Comparison of ENCODE assay signal across 23 cellular contexts in genomic region chr4:148955926-148956325, GRCh38.
"Had no signal": no experiment of that assay in that cellular context is flagged by ENCODE, and none has a peak within 500 bp of the region (broad histone marks: within the 10 kb centered on the region; RNA-seq: fewer than 3 reads in every experiment).

No MANE protein-coding gene starts in this region.

- H3K9me3 Mint-ChIP-seq: activated naive CD8-positive, alpha-beta T cell treated with anti-CD3 and anti-CD28 coated beads for 36 hours; neural crest cell had no signal

- H3K4me3 ChIP-seq: gastrocnemius medialis, mucosa of descending colon, spleen, thyroid gland, upper lobe of right lung had no signal

- H3K4me1 ChIP-seq: gastrocnemius medialis, spleen, thyroid gland, upper lobe of right lung had no signal

- H3K36me3 ChIP-seq: gastrocnemius medialis, spleen, thyroid gland, upper lobe of right lung had no signal

- H3K4me1 Mint-ChIP-seq: activated naive CD8-positive, alpha-beta T cell treated with anti-CD3 and anti-CD28 coated beads for 36 hours; neural crest cell; T-helper 17 cell had no signal

- H3K27me3 Mint-ChIP-seq: activated naive CD8-positive, alpha-beta T cell treated with anti-CD3 and anti-CD28 coated beads for 36 hours had no signal

- H3K9me3 ChIP-seq: gastrocnemius medialis, mucosa of descending colon, spleen, thyroid gland, upper lobe of right lung had no signal

- H3K27me3 ChIP-seq: gastrocnemius medialis, spleen, thyroid gland, upper lobe of right lung had no signal

- H3K27ac Mint-ChIP-seq: activated naive CD8-positive, alpha-beta T cell treated with anti-CD3 and anti-CD28 coated beads for 36 hours; T-helper 17 cell had no signal

- H3K27ac ChIP-seq: gastrocnemius medialis, spleen, thyroid gland, upper lobe of right lung had no signal

- DNase-seq: activated CD4-positive, alpha-beta T cell treated with anti-CD3 and anti-CD28 coated beads for 4 hours; activated CD4-positive, alpha-beta T cell treated with anti-CD3 and anti-CD28 coated beads, Interleukin-2, amount 50 U/mL, for 48 hours; activated CD4-positive, CD25-positive, alpha-beta regulatory T cell; activated naive CD4-positive, alpha-beta T cell treated with Interleukin-2 at 50 U/mL for 16 hours; activated naive CD8-positive, alpha-beta T cell treated with anti-CD3 and anti-CD28 coated beads for 36 hours; activated T-cell treated with anti-CD3 and anti-CD28 coated beads, Interleukin-2, amount 50 U/mL, for 48 hours; effector CD4-positive, alpha-beta T cell; gastrocnemius medialis; hypothalamus; mesendoderm; mucosa of descending colon; occipital lobe; posterior cingulate gyrus; retina; spleen; stimulated activated CD4-positive, alpha-beta T cell treated with anti-CD3 and anti-CD28 coated beads, Interleukin-4, amount 100 ng/mL, for 24 hours; stimulated activated naive CD8-positive, alpha-beta T cell treated with anti-CD3 and anti-CD28 coated beads, Interleukin-15, Interleukin-2, amounts not matched to agents 100 U/mL and 50 U/mL, for 24 hours; substantia nigra; SW 1271; T-helper 17 cell; thyroid gland; upper lobe of right lung had no signal

- H3K36me3 Mint-ChIP-seq: activated naive CD8-positive, alpha-beta T cell treated with anti-CD3 and anti-CD28 coated beads for 36 hours had no signal

- ATAC-seq: gastrocnemius medialis; mucosa of descending colon; stimulated activated naive CD8-positive, alpha-beta T cell treated with anti-CD3 and anti-CD28 coated beads, Interleukin-15, Interleukin-2, amounts not matched to agents 100 U/mL and 50 U/mL, for 24 hours; T-helper 17 cell; upper lobe of right lung had no signal

- H3K4me3 Mint-ChIP-seq: activated naive CD8-positive, alpha-beta T cell treated with anti-CD3 and anti-CD28 coated beads for 36 hours; neural crest cell; T-helper 17 cell had no signal
